In genomic region chr17:66567234-66568170, GRCh38 we compare ENCODE assay signal across 1 cellular context.
TF ChIP-seq lines count a peak whose summit lies in the region.

No MANE protein-coding gene starts in this region.

TF ChIP-seq in HepG2, 621 proteins besides CTCF, POLR2A, EP300 and RAD21 (continued from another document):
- TF ChIP-seq HBP1 (CRISPR knock-in tag; IDR thresholded peaks at IDR 0.05; ENCODE audit: low read depth) (0 out of 2 replicates have a peak, but pooled peaks have one; percentile 48), ZNF160 (CRISPR knock-in tag; IDR thresholded peaks at IDR 0.05) (peak; percentile 67; the same call in 1 of the 2 replicates), KMT2B (CRISPR knock-in tag; IDR thresholded peaks at IDR 0.05) (0 out of 2 replicates have a peak, but pooled peaks have one; percentile 30), HOMEZ (CRISPR knock-in tag; IDR thresholded peaks at IDR 0.05; ENCODE audit: low read depth) (peak; percentile 73), ZSCAN31 (CRISPR knock-in tag; IDR thresholded peaks at IDR 0.05; ENCODE audit: low read depth) (peak; percentile 97), ZNF251 (CRISPR knock-in tag; IDR thresholded peaks at IDR 0.05) (0 out of 2 replicates have a peak, but pooled peaks have one; percentile 68), KDM4B (CRISPR knock-in tag; IDR thresholded peaks at IDR 0.05) (peak; percentile 27; the same call in 1 of the 2 replicates), MIXL1 (CRISPR knock-in tag; IDR thresholded peaks at IDR 0.05) (peak; percentile 95), NONO (IDR thresholded peaks at IDR 0.05) (no peak), NONO (CRISPR knock-in tag; conservative IDR thresholded peaks at IDR 0.05) (no peak), KMT2A (CRISPR knock-in tag; IDR thresholded peaks at IDR 0.05) (peak; percentile 64), ZFP82 (CRISPR knock-in tag; IDR thresholded peaks at IDR 0.05; ENCODE audit: borderline replicate concordance) (no peak), ZFP41 (CRISPR knock-in tag; IDR thresholded peaks at IDR 0.05; ENCODE audit: borderline replicate concordance) (no peak), TOPORS (CRISPR knock-in tag; IDR thresholded peaks at IDR 0.05) (no peak), MAF1 (CRISPR knock-in tag; IDR thresholded peaks at IDR 0.05; ENCODE audit: borderline replicate concordance) (no peak), ZNF713 (CRISPR knock-in tag; IDR thresholded peaks at IDR 0.05) (no peak), TFDP1 (CRISPR knock-in tag; IDR thresholded peaks at IDR 0.05; ENCODE audit: borderline replicate concordance) (peak; percentile 80), XRCC5 (optimal IDR thresholded peaks at IDR 0.05; ENCODE audit: low read length) (peak; percentile 84), HMG20A (CRISPR knock-in tag; IDR thresholded peaks at IDR 0.05; ENCODE audit: borderline replicate concordance) (0 out of 2 replicates have a peak, but pooled peaks have one; percentile 39), SOX5 (CRISPR knock-in tag; IDR thresholded peaks at IDR 0.05; ENCODE audit: borderline replicate concordance) (peak; percentile 43; the same call in 1 of the 2 replicates), FIP1L1 (IDR thresholded peaks at IDR 0.05; ENCODE audit: borderline replicate concordance, insufficient read depth, low read depth, low read length) (no peak), SIX4 (CRISPR knock-in tag; IDR thresholded peaks at IDR 0.05) (no peak), ZBTB38 (CRISPR knock-in tag; IDR thresholded peaks at IDR 0.05) (peak; percentile 73), ZNF557 (CRISPR knock-in tag; IDR thresholded peaks at IDR 0.05) (0 out of 2 replicates have a peak, but pooled peaks have one; percentile 61), AKNA (CRISPR knock-in tag; IDR thresholded peaks at IDR 0.05; ENCODE audit: borderline replicate concordance) (peak; percentile 61; the same call in 1 of the 2 replicates), ZFP37 (CRISPR knock-in tag; IDR thresholded peaks at IDR 0.05; ENCODE audit: borderline replicate concordance) (0 out of 2 replicates have a peak, but pooled peaks have one; percentile 35), SALL1 (CRISPR knock-in tag; IDR thresholded peaks at IDR 0.05) (peak; percentile 77), ZMYM3 (CRISPR knock-in tag; IDR thresholded peaks at IDR 0.05) (0 out of 2 replicates have a peak, but pooled peaks have one; percentile 36), FOXJ3 (CRISPR knock-in tag; IDR thresholded peaks at IDR 0.05; ENCODE audit: borderline replicate concordance) (peak; percentile 57; the same call in 1 of the 2 replicates), CCAR2 (optimal IDR thresholded peaks at IDR 0.05; ENCODE audit: low read depth, low read length) (no peak), ARID2 (CRISPR knock-in tag; IDR thresholded peaks at IDR 0.05; ENCODE audit: borderline replicate concordance) (no peak), ISL2 (CRISPR knock-in tag; IDR thresholded peaks at IDR 0.05) (peak; percentile 64; the same call in 1 of the 2 replicates), RXRB (CRISPR knock-in tag; IDR thresholded peaks at IDR 0.05; ENCODE audit: borderline replicate concordance) (peak; percentile 57; the same call in 1 of the 2 replicates), NFE2L2 (IDR thresholded peaks at IDR 0.05; ENCODE audit: low read length) (0 out of 2 replicates have a peak, but pooled peaks have one; percentile 26), ZNF740 (CRISPR knock-in tag; IDR thresholded peaks at IDR 0.05) (0 out of 2 replicates have a peak, but pooled peaks have one; percentile 61), SKI (IDR thresholded peaks at IDR 0.05; ENCODE audit: partially characterized antibody) (no peak), PRDM4 (CRISPR knock-in tag; IDR thresholded peaks at IDR 0.05; ENCODE audit: borderline replicate concordance) (no peak), ZGPAT (CRISPR knock-in tag; IDR thresholded peaks at IDR 0.05) (peak; percentile 67), ATF5 (CRISPR knock-in tag; IDR thresholded peaks at IDR 0.05; ENCODE audit: low read depth) (no peak), HOXA9 (CRISPR knock-in tag; IDR thresholded peaks at IDR 0.05; ENCODE audit: borderline replicate concordance) (no peak), FOXA1 (IDR thresholded peaks at IDR 0.05) (no peak), FOXA1 (CRISPR knock-in tag; IDR thresholded peaks at IDR 0.05) (0 out of 2 replicates have a peak, but pooled peaks have one; percentile 13), ZFAT (CRISPR knock-in tag; conservative IDR thresholded peaks at IDR 0.05) (no peak), KAT8 (CRISPR knock-in tag; IDR thresholded peaks at IDR 0.05) (peak; percentile 69), IRF2 (CRISPR knock-in tag; IDR thresholded peaks at IDR 0.05) (peak; percentile 86), MLX (CRISPR knock-in tag; IDR thresholded peaks at IDR 0.05) (0 out of 2 replicates have a peak, but pooled peaks have one; percentile 40), FOXC1 (CRISPR knock-in tag; IDR thresholded peaks at IDR 0.05; ENCODE audit: borderline replicate concordance) (peak; percentile 89; the same call in 1 of the 2 replicates), ZZZ3 (CRISPR knock-in tag; IDR thresholded peaks at IDR 0.05; ENCODE audit: borderline replicate concordance) (no peak), SRF (IDR thresholded peaks at IDR 0.05; ENCODE audit: low read depth, low read length) (no peak)
